Comparison of ENCODE assay signal across 24 cellular contexts in genomic region chr16:12213180-12213579, GRCh38.
"Had no signal": no experiment of that assay in that cellular context is flagged by ENCODE, and none has a peak within 500 bp of the region (broad histone marks: within the 10 kb centered on the region; RNA-seq: fewer than 3 reads in every experiment).

No MANE protein-coding gene starts in this region.

- H3K4me1 Mint-ChIP-seq: mesothelial cell of epicardium had no signal

- ATAC-seq: effector memory CD8-positive, alpha-beta T cell; esophagus mucosa; gastrocnemius medialis; heart right ventricle; left cardiac atrium; left lung; left ventricle myocardium superior; lower lobe of right lung; mucosa of descending colon had no signal

- H3K27me3 Mint-ChIP-seq: dendritic cell treated with granulocyte-macrophage colony-stimulating factor and Interleukin-4, amounts not matched to agents 40 ng/mL and 50 ng/mL, for 4 days; effector memory CD8-positive, alpha-beta T cell had no signal

- H3K36me3 Mint-ChIP-seq: mesothelial cell of epicardium had no signal

- H3K27ac Mint-ChIP-seq: dendritic cell treated with granulocyte-macrophage colony-stimulating factor and Interleukin-4, amounts not matched to agents 40 ng/mL and 50 ng/mL, for 4 days; effector memory CD8-positive, alpha-beta T cell; endodermal cell; mesothelial cell of epicardium had no signal

- H3K4me3 Mint-ChIP-seq: dendritic cell treated with granulocyte-macrophage colony-stimulating factor and Interleukin-4, amounts not matched to agents 40 ng/mL and 50 ng/mL, for 4 days; effector memory CD8-positive, alpha-beta T cell; endodermal cell; mesothelial cell of epicardium had no signal

- H3K9me3 ChIP-seq: colonic mucosa, esophagus squamous epithelium, gastrocnemius medialis, lower lobe of right lung had no signal

- H3K9me3 Mint-ChIP-seq: dendritic cell treated with granulocyte-macrophage colony-stimulating factor and Interleukin-4, amounts not matched to agents 40 ng/mL and 50 ng/mL, for 4 days; effector memory CD8-positive, alpha-beta T cell; mesothelial cell of epicardium had no signal

- H3K4me1 ChIP-seq: colonic mucosa, gastrocnemius medialis, heart right ventricle, left lung, lower lobe of right lung had no signal

- DNase-seq: colonic mucosa; cortex of kidney; effector CD8-positive, alpha-beta T cell; effector memory CD8-positive, alpha-beta T cell; endodermal cell; erythroblast; esophagus squamous epithelium; foreskin fibroblast; foreskin melanocyte; gastrocnemius medialis; glutamatergic neuron; head of caudate nucleus; heart right ventricle; hippocampal formation; left cardiac atrium; left lung; left ventricle myocardium superior; lower lobe of right lung; mesenchymal stem cell; mucosa of descending colon had no signal

- H3K27ac ChIP-seq: colonic mucosa, epithelial cell of prostate, esophagus squamous epithelium, gastrocnemius medialis, heart right ventricle, left lung, lower lobe of right lung had no signal

- H3K36me3 ChIP-seq: colonic mucosa, gastrocnemius medialis, lower lobe of right lung had no signal

- H3K4me3 ChIP-seq: colonic mucosa, esophagus squamous epithelium, gastrocnemius medialis, heart right ventricle, left lung, lower lobe of right lung, mucosa of descending colon had no signal

- H3K27me3 ChIP-seq: colonic mucosa, esophagus squamous epithelium, gastrocnemius medialis, heart right ventricle, left lung had no signal
